8 cellular contexts compared by ENCODE assay signal in genomic region chrX:154399527-154400368, GRCh38. TPM values are rescaled to one million over a fixed set of nuclear protein-coding genes. Genes with fewer than 3 reads are reported as not detected.
DNase-seq lines count a peak whose midpoint lies in the region; ATAC-seq and TF ChIP-seq lines count a peak whose summit lies in the region.

No MANE protein-coding gene starts in this region.

- peaks cover 2% of the 10 kb centered on the region for H3K36me3 ChIP-seq in kidney epithelial cell (ENCODE audit: control insufficient read depth, insufficient read depth, low read length)
- peaks cover 15 to 24% (median 23%) of the 10 kb centered on the region in 3 donors for H3K36me3 ChIP-seq in tibial artery

- H3K27me3 Mint-ChIP-seq in activated T-cell treated with anti-CD3 and anti-CD28 coated beads, Interleukin-2, amount 50 U/mL, for 4 hours (ENCODE audit: low read depth), result no peaks in the 10 kb centered on the region

- no peaks in the 10 kb centered on the region for H3K9me3 Mint-ChIP-seq in activated T-cell treated with anti-CD3 and anti-CD28 coated beads, Interleukin-2, amount 50 U/mL, for 4 hours

- DNase-seq in activated T-cell treated with anti-CD3 and anti-CD28 coated beads, Interleukin-2, amount 50 U/mL, for 4 hours, result no peak
- no peak for DNase-seq in activated T-cell treated with anti-CD3 and anti-CD28 coated beads, Interleukin-2, amount 50 U/mL, for 1 hour
- DNase-seq in activated naive CD4-positive, alpha-beta T cell treated with anti-CD3 and anti-CD28 coated beads, Interleukin-2, amount 50 U/mL, for 16 hours, result peak; percentile 30
- DNase-seq in kidney epithelial cell (ENCODE audit: low read depth), result no peak
- no peak for DNase-seq in tibial artery
- no peak for DNase-seq in UCSD-AML1 (lab: John Stamatoyannopoulos, UW; ENCODE audit: unreplicated experiment)
- no peak for DNase-seq in GOT3 (lab: John Stamatoyannopoulos, UW)

- no peaks in the 10 kb centered on the region for H3K27me3 ChIP-seq in kidney epithelial cell (ENCODE audit: control insufficient read depth, insufficient read depth, low read length)
- no peaks in the 10 kb centered on the region for H3K27me3 ChIP-seq in tibial artery

- peak overlapping the region; percentile 97 for H3K4me3 Mint-ChIP-seq in activated T-cell treated with anti-CD3 and anti-CD28 coated beads, Interleukin-2, amount 50 U/mL, for 4 hours

- H3K4me1 ChIP-seq in tibial artery, result peaks cover 0 to 19% (median 12%) of the 10 kb centered on the region in 4 donors

- ATAC-seq in activated T-cell treated with anti-CD3 and anti-CD28 coated beads, Interleukin-2, amount 50 U/mL, for 4 hours, result no peak
- no peak for ATAC-seq in GM21447 (IDR thresholded peaks at IDR 0.05; ENCODE audit: unreplicated experiment)

- H3K4me1 Mint-ChIP-seq in activated T-cell treated with anti-CD3 and anti-CD28 coated beads, Interleukin-2, amount 50 U/mL, for 4 hours (ENCODE audit: low read depth), result peaks cover 10% of the 10 kb centered on the region

- H3K36me3 Mint-ChIP-seq in activated T-cell treated with anti-CD3 and anti-CD28 coated beads, Interleukin-2, amount 50 U/mL, for 4 hours (ENCODE audit: insufficient read depth), result peaks cover 18% of the 10 kb centered on the region

- intact Hi-C loops in tibial artery (cut with DNase I; ENCODE audit: low total_unique reads), result loop anchor here (5.0 kb wide), 1 partner anchor 133 kb away; no protein-coding TSS in a partner anchor

- H3K27ac ChIP-seq in tibial artery, result peak overlapping the region; percentile 97 to 99

- H3K9me3 ChIP-seq in tibial artery, result no peaks in the 10 kb centered on the region

- H3K4me3 ChIP-seq in kidney epithelial cell (ENCODE audit: low read depth, low read length), result peak overlapping the region; percentile 96
- peak overlapping the region; percentile 81 to 87 for H3K4me3 ChIP-seq in tibial artery

- TF ChIP-seq CTCF in kidney epithelial cell (IDR thresholded peaks at IDR 0.05; ENCODE audit: insufficient read depth, low read length, poor library complexity, severe bottlenecking) (no peak), tibial artery (IDR thresholded peaks at IDR 0.05) (no peak)

RNA-seq across cellular contexts. Expression of gene RPL10, which starts 1.6 kb away (rescaled TPM):
- 1,000 to 10,000 TPM; 3,297 to 3,503 (median 3,452) TPM for total RNA-seq in activated T-cell treated with anti-CD3 and anti-CD28 coated beads, Interleukin-2, amount 50 U/mL, for 4 hours
- 8,307 and 11,298 TPM in 2 replicates for total RNA-seq in kidney epithelial cell

RNA-seq across cellular contexts. Expression of gene DNASE1L1, which starts 9.3 kb away (rescaled TPM):
- total RNA-seq in activated T-cell treated with anti-CD3 and anti-CD28 coated beads, Interleukin-2, amount 50 U/mL, for 4 hours, result 1 to 10 TPM; 4.0 to 7.3 (median 5.1) TPM
- total RNA-seq in kidney epithelial cell, result 15.5 and 16.6 TPM in 2 replicates

RNA-seq across cellular contexts. Expression of gene TAFAZZIN, which starts 11.6 kb away (rescaled TPM):
- 10 to 100 TPM; 37.9 to 39.3 (median 38.2) TPM for total RNA-seq in activated T-cell treated with anti-CD3 and anti-CD28 coated beads, Interleukin-2, amount 50 U/mL, for 4 hours
- 55.2 and 62.0 TPM in 2 replicates for total RNA-seq in kidney epithelial cell

RNA-seq across cellular contexts. Expression of gene EMD, which starts 20.7 kb away (rescaled TPM):
- 100 to 1,000 TPM; 107 to 113 (median 111) TPM for total RNA-seq in activated T-cell treated with anti-CD3 and anti-CD28 coated beads, Interleukin-2, amount 50 U/mL, for 4 hours
- total RNA-seq in kidney epithelial cell, result 56.2 and 60.5 TPM in 2 replicates

RNA-seq across cellular contexts. Expression of gene FLNA, which starts 25.3 kb away (rescaled TPM):
- total RNA-seq in activated T-cell treated with anti-CD3 and anti-CD28 coated beads, Interleukin-2, amount 50 U/mL, for 4 hours, result 100 to 1,000 TPM; 765 to 924 (median 866) TPM
- 2,357 and 2,761 TPM in 2 replicates for total RNA-seq in kidney epithelial cell
